8 cellular contexts compared by ENCODE assay signal in the genomic region with DNA sequence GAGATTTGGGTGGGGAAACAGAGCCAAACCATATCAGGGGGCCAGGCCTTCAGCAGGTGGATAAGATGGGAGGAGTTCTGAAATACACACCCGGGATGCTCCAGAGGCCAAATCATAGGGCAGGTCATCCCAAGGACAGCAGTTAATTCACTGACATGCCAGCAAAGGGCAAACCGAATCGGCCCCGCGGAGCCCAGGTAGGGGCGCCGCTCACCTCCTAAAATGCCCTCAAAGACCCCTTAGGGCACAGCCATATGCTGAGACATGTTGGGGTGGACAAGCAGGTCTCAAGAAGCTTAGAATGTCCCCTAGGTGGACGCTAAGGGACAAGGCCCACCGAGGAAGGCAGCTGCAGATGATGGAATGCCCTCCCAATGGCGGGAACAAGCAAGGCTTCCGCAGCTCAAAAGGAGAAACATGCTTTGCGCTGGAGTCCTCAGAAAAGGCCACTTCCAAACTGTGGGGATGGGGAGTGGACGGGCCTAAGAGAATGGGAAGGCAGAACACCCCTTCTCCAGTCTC.
DNase-seq lines count a peak whose midpoint lies in the region; ATAC-seq and TF ChIP-seq lines count a peak whose summit lies in the region.

No MANE protein-coding gene starts in this region.

- H3K27ac Mint-ChIP-seq in effector memory CD8-positive, alpha-beta T cell: peak overlapping the region; percentile 95 to 98
- H3K27ac Mint-ChIP-seq in natural killer cell: peak overlapping the region; percentile 91 to 99

- no peaks in the 10 kb centered on the region for H3K4me1 ChIP-seq in IMR-90 (ENCODE audit: control insufficient read depth, insufficient read depth, low read length)

- no peak for TF ChIP-seq POLR2A in IMR-90 (IDR thresholded peaks at IDR 0.05; ENCODE audit: low read depth, low read length)

- H4K5ac ChIP-seq in IMR-90 (ENCODE audit: low read depth, low read length): no peak overlapping the region

- H3K4me3 Mint-ChIP-seq in effector memory CD8-positive, alpha-beta T cell: peak overlapping the region; percentile 90 to 93
- peak overlapping the region; percentile 93 for H3K4me3 Mint-ChIP-seq in natural killer cell

- peaks cover 33% of the 10 kb centered on the region for H3K36me3 Mint-ChIP-seq in effector memory CD8-positive, alpha-beta T cell (ENCODE audit: insufficient read depth)
- no peaks in the 10 kb centered on the region for H3K36me3 Mint-ChIP-seq in natural killer cell

- no peak for TF ChIP-seq CTCF in AG04449 (IDR thresholded peaks at IDR 0.05; ENCODE audit: insufficient read depth, low read length, missing control alignments)
- TF ChIP-seq CTCF in IMR-90 (conservative IDR thresholded peaks at IDR 0.05; ENCODE audit: low read depth, low read length): no peak
- TF ChIP-seq CTCF in natural killer cell (IDR thresholded peaks at IDR 0.05): no peak

- no peaks in the 10 kb centered on the region; the same call in 1 of the 2 replicates for H3K9me1 ChIP-seq in IMR-90 (ENCODE audit: insufficient read depth, low read length)

- H4K8ac ChIP-seq in IMR-90 (ENCODE audit: low read depth in 2 of 2, low read length in 2 of 2): no peak overlapping the region

- H3K9me3 Mint-ChIP-seq in effector memory CD8-positive, alpha-beta T cell: no peaks in the 10 kb centered on the region
- no peaks in the 10 kb centered on the region for H3K9me3 Mint-ChIP-seq in natural killer cell

- peaks cover 52% of the 10 kb centered on the region for H3K27me3 ChIP-seq in IMR-90 (ENCODE audit: control insufficient read depth, insufficient read depth, low read length)

- dilution Hi-C loops in IMR-90 (cut with HindIII; ENCODE audit: low sequenced_read_pairs, unreplicated experiment): no loop called here

- H3K4me3 ChIP-seq in AG04449 (ENCODE audit: low read depth, low read length) (peak overlapping the region; percentile 55), IMR-90 (ENCODE audit: insufficient read depth, low read depth, low read length) (no peak overlapping the region; the same call in 1 of the 2 replicates)

- 17% methylated on average over 1 of the region's 13 CpGs; no CpG with 5 or more reads in 1 of the 2 experiments for WGBS in IMR-90 (ENCODE audit: extremely low coverage in 2 of 2, insufficient read length in 1 of 2), 2 experiments

- no peak overlapping the region for H3K4ac ChIP-seq in IMR-90 (ENCODE audit: low read depth, low read length)

- H3K4me1 Mint-ChIP-seq in effector memory CD8-positive, alpha-beta T cell (ENCODE audit: low read depth in 2 of 2): peaks cover 53 to 60% of the 10 kb centered on the region in 2 donors
- peaks cover 75 to 84% of the 10 kb centered on the region in 2 donors for H3K4me1 Mint-ChIP-seq in natural killer cell

- no peak overlapping the region for H3K14ac ChIP-seq in IMR-90 (replicated peaks; ENCODE audit: low read depth, low read length)

- ATAC-seq in IMR-90 (ENCODE audit: low read depth) (no peak), natural killer cell (no peak), HG02623 (IDR thresholded peaks at IDR 0.05; ENCODE audit: unreplicated experiment) (no peak)
- ATAC-seq in effector memory CD8-positive, alpha-beta T cell (replicated peaks): no peak

- 0 out of 2 replicates have a peak overlapping the region, but pooled peaks have one; percentile 52 for H3K23ac ChIP-seq in IMR-90 (ENCODE audit: low read depth, low read length)

- peak overlapping the region; percentile 84; the same call in 1 of the 2 replicates for H3K4me2 ChIP-seq in IMR-90 (ENCODE audit: low read depth, low read length)

- POLR2A ChIA-PET in AG04449 (lab: Yijun Ruan, JAX) (no interaction called here), IMR-90 (lab: Charles Lee; ENCODE audit: unreplicated experiment) (no interaction called here)

- no peak for DNase-seq in AG04449 (ENCODE audit: low read depth, low spot score)
- DNase-seq in IMR-90: no peak
- no peak for DNase-seq in effector memory CD8-positive, alpha-beta T cell
- DNase-seq in natural killer cell: no peak
- no peak for DNase-seq in NCI-H2081 treated with DMSO at 0.1 percent for 48 hours (lab: John Stamatoyannopoulos, UW)
- no peak for DNase-seq in GM19240 (ENCODE audit: insufficient read length, low spot score)
- DNase-seq in NCI-H526 (lab: John Stamatoyannopoulos, UW): no peak

- BruUV-seq in IMR-90 (replicated peaks; lab: Mats Ljungman, UMichigan): no TSS peak

- H2BK15ac ChIP-seq in IMR-90 (ENCODE audit: low read depth, low read length): no peak overlapping the region

- H2AFZ ChIP-seq in IMR-90 (replicated peaks; ENCODE audit: low read length, poor library complexity): peak overlapping the region; percentile 75

- H2AK9ac ChIP-seq in IMR-90 (replicated peaks; ENCODE audit: low read depth, low read length, poor library complexity): no peak overlapping the region

- no peak overlapping the region for H2BK20ac ChIP-seq in IMR-90 (ENCODE audit: low read depth, low read length)

- in situ Hi-C loops in IMR-90 (cut with MboI; ENCODE audit: low sequenced_read_pairs): no loop called here

- H2AK5ac ChIP-seq in IMR-90 (ENCODE audit: low read depth, low read length): no peak overlapping the region

- no peak overlapping the region for H2BK120ac ChIP-seq in IMR-90 (ENCODE audit: low read depth, low read length)

- H4K20me1 ChIP-seq in IMR-90 (ENCODE audit: insufficient read depth, low read length): no peaks in the 10 kb centered on the region

- no peak overlapping the region for H3K27ac ChIP-seq in IMR-90 (ENCODE audit: insufficient read depth, low read length)

- CTCF ChIA-PET in AG04449 (lab: Yijun Ruan, JAX) (no interaction called here), IMR-90 (lab: Yijun Ruan, JAX) (no interaction called here)

- TF ChIP-seq RAD21 in IMR-90 (IDR thresholded peaks at IDR 0.05; ENCODE audit: low read length): no peak

- peaks cover 5% of the 10 kb centered on the region; the same call in 1 of the 2 replicates for H3K9me3 ChIP-seq in IMR-90 (ENCODE audit: control insufficient read depth, insufficient read depth, low read length)

- no peaks in the 10 kb centered on the region for H3K79me1 ChIP-seq in IMR-90 (ENCODE audit: low read depth in 1 of 2, low read length in 2 of 2)

- intact Hi-C loops in IMR-90 (cut with micrococcal nuclease): loop anchor here (10.0 kb wide), 1 partner anchor 194 kb away; no protein-coding TSS in a partner anchor
- intact Hi-C loops in natural killer cell (cut with micrococcal nuclease): loop anchor here (5.0 kb wide), 3 partner anchors 37 to 508 kb away; no protein-coding TSS in a partner anchor

- H3K36me3 ChIP-seq in IMR-90 (ENCODE audit: control insufficient read depth, insufficient read depth, low read length): peaks cover 3% of the 10 kb centered on the region; the same call in 1 of the 2 replicates

- H3K27me3 Mint-ChIP-seq in effector memory CD8-positive, alpha-beta T cell: no peaks in the 10 kb centered on the region
- no peaks in the 10 kb centered on the region for H3K27me3 Mint-ChIP-seq in natural killer cell (ENCODE audit: low read depth in 2 of 2)

- no peak overlapping the region for H3K18ac ChIP-seq in IMR-90 (ENCODE audit: low read depth, low read length)

- H3K9ac ChIP-seq in IMR-90 (ENCODE audit: low read depth, low read length): no peak overlapping the region

- no peak overlapping the region for H2BK5ac ChIP-seq in IMR-90 (ENCODE audit: low read depth, low read length, poor library complexity, severe bottlenecking)

- H3K56ac ChIP-seq in IMR-90 (ENCODE audit: extremely low read depth, insufficient read depth, low read length): no peak overlapping the region

- H4K91ac ChIP-seq in IMR-90 (ENCODE audit: insufficient read depth, low read depth, low read length): no peak overlapping the region

TF ChIP-seq in IMR-90, 13 proteins besides CTCF, POLR2A, EP300 and RAD21:
- TF ChIP-seq MAZ (IDR thresholded peaks at IDR 0.05; ENCODE audit: borderline replicate concordance, low read depth, low read length) (no peak), MXI1 (IDR thresholded peaks at IDR 0.05; ENCODE audit: borderline replicate concordance, low read depth, low read length) (no peak), BHLHE40 (IDR thresholded peaks at IDR 0.05; ENCODE audit: low read depth, low read length) (no peak), CEBPB (IDR thresholded peaks at IDR 0.05; ENCODE audit: low read depth, low read length) (no peak), RCOR1 (IDR thresholded peaks at IDR 0.05; ENCODE audit: insufficient replicate concordance, low read length) (no peak), RFX5 (IDR thresholded peaks at IDR 0.05; ENCODE audit: low read depth, low read length) (no peak), MAFK (IDR thresholded peaks at IDR 0.05; ENCODE audit: low read depth, low read length) (no peak), CHD1 (IDR thresholded peaks at IDR 0.05; ENCODE audit: low read depth, low read length) (no peak), FOS (IDR thresholded peaks at IDR 0.05; ENCODE audit: low read depth, low read length) (no peak), NFE2L2 (IDR thresholded peaks at IDR 0.05; ENCODE audit: low read depth, low read length) (no peak), SMC3 (IDR thresholded peaks at IDR 0.05; ENCODE audit: low read depth, low read length) (no peak)
- TF ChIP-seq, protein P1, sequence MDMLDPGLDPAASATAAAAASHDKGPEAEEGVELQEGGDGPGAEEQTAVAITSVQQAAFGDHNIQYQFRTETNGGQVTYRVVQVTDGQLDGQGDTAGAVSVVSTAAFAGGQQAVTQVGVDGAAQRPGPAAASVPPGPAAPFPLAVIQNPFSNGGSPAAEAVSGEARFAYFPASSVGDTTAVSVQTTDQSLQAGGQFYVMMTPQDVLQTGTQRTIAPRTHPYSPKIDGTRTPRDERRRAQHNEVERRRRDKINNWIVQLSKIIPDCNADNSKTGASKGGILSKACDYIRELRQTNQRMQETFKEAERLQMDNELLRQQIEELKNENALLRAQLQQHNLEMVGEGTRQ (IDR thresholded peaks at IDR 0.05; ENCODE audit: low read depth, low read length): no peak
- TF ChIP-seq, protein P2, sequence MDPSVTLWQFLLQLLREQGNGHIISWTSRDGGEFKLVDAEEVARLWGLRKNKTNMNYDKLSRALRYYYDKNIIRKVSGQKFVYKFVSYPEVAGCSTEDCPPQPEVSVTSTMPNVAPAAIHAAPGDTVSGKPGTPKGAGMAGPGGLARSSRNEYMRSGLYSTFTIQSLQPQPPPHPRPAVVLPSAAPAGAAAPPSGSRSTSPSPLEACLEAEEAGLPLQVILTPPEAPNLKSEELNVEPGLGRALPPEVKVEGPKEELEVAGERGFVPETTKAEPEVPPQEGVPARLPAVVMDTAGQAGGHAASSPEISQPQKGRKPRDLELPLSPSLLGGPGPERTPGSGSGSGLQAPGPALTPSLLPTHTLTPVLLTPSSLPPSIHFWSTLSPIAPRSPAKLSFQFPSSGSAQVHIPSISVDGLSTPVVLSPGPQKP (IDR thresholded peaks at IDR 0.05; ENCODE audit: borderline replicate concordance, low read depth, low read length): no peak
